ENCODE assay signal across 19 cellular contexts in the genomic region with DNA sequence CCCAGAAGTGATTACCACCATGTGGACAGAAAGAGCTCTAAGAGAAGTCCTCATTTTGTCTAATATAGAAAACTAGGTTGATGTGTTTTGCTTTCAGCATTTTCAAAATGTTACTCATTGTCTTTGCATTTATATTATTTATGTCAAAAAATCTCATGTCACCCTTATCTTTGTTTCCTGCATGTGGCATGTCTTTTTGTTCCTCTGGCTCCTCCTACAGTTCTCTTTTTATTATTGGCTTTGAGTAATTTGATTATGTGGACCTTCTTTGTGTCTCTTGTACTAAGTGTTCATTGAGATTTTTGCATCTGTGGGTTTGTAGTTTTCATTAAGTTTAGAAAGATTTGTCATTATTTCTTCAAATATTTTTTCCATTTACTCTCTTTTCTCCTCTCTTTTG. TPM values are rescaled to one million over a fixed set of nuclear protein-coding genes. Genes with fewer than 3 reads are reported as not detected.
A peak's percentile ranks its signal among the peaks of the same experiment; 100 is the strongest.
DNase-seq lines count a peak whose midpoint lies in the region; ATAC-seq, FAIRE-seq and TF ChIP-seq lines count a peak whose summit lies in the region.
"Had no signal": no experiment of that assay in that cellular context is flagged by ENCODE, and none has a peak within 500 bp of the region (broad histone marks: within the 10 kb centered on the region; RNA-seq: fewer than 3 reads in every experiment).

No MANE protein-coding gene starts in this region.

- no peak overlapping the region for H3K4me3 Mint-ChIP-seq in nephron progenitor cell
- H3K4me3 Mint-ChIP-seq: activated T-helper 17 cell treated with anti-CD3 and anti-CD28 coated beads, Interleukin-2, amount 50 U/mL, for 72 hours had no signal

- CTCF ChIA-PET in A549 (lab: Yijun Ruan, JAX) = no interaction called here

- H3K27ac ChIP-seq in A549 = no peak overlapping the region
- H3K27ac ChIP-seq: suprapubic skin had no signal

- no peaks in the 10 kb centered on the region for H3K36me3 Mint-ChIP-seq in nephron progenitor cell (ENCODE audit: low read depth)

- H3K9me3 Mint-ChIP-seq in nephron progenitor cell = no peaks in the 10 kb centered on the region
- H3K9me3 Mint-ChIP-seq: activated T-helper 17 cell treated with anti-CD3 and anti-CD28 coated beads, Interleukin-2, amount 50 U/mL, for 72 hours had no signal

- DNase-seq in A549 (ENCODE audit: low read depth in 1 of 2, low spot score in 1 of 2) (no peak), G401 (ENCODE audit: low spot score) (peak; percentile 2), OCI-M1 (lab: John Stamatoyannopoulos, UW) (peak; percentile 24), erythroblast (lab: John Stamatoyannopoulos, UW) (peak; percentile 3 to 5), nephron progenitor cell (no peak), HuH-7 (ENCODE audit: low spot score) (no peak)
- DNase-seq: activated CD4-positive, CD25-positive, alpha-beta regulatory T cell treated with anti-CD3 and anti-CD28 coated beads, Interleukin-2, amount 50 U/mL, for 72 hours; Calu3; cerebellar nuclear complex; GDM1; NCI-H1105; stimulated activated CD4-positive, alpha-beta T cell treated with anti-CD3 and anti-CD28 coated beads, Interleukin-2, amount 100 ng/mL, for 48 hours had no signal

- H3K27me3 Mint-ChIP-seq in nephron progenitor cell (ENCODE audit: low read depth, poor library complexity) = no peaks in the 10 kb centered on the region
- H3K27me3 Mint-ChIP-seq: activated T-helper 17 cell treated with anti-CD3 and anti-CD28 coated beads, Interleukin-2, amount 50 U/mL, for 72 hours had no signal

- ATAC-seq in A549 = no peak
- no peak for ATAC-seq in esophagus mucosa
- ATAC-seq in GM18502 (IDR thresholded peaks at IDR 0.05; ENCODE audit: poor library complexity, unreplicated experiment) = no peak
- ATAC-seq: activated T-helper 17 cell treated with anti-CD3 and anti-CD28 coated beads, Interleukin-2, amount 50 U/mL, for 72 hours had no signal

- POLR2A ChIA-PET in A549 (lab: Yijun Ruan, JAX) = no interaction called here

- no peak overlapping the region for H3K4me3 ChIP-seq in A549
- H3K4me3 ChIP-seq: lung, suprapubic skin had no signal

- TF ChIP-seq RAD21 in A549 (conservative IDR thresholded peaks at IDR 0.05 in 1 of 2, IDR thresholded peaks at IDR 0.05 in 1 of 2) = peak in 1 of 2 experiments; percentile 33; a peak in 2 of 5 replicates

- TF ChIP-seq POLR2A in A549 (IDR thresholded peaks at IDR 0.05; ENCODE audit: low read length) (no peak), erythroblast (IDR thresholded peaks at IDR 0.05; ENCODE audit: low read length) (no peak)

- no peak; the same call in 2 of the 3 replicates for TF ChIP-seq CTCF in A549 (IDR thresholded peaks at IDR 0.05)
- TF ChIP-seq CTCF in nephron progenitor cell (IDR thresholded peaks at IDR 0.05) = no peak

- H3K4me1 ChIP-seq in A549 = no peaks in the 10 kb centered on the region
- H3K4me1 ChIP-seq: suprapubic skin had no signal

- peak; percentile 23 for FAIRE-seq in A549 (lab: Jason Lieb, UNC)
- FAIRE-seq: endometrium, GM12891 had no signal

- no peaks in the 10 kb centered on the region for H3K9me3 ChIP-seq in A549
- H3K9me3 ChIP-seq: suprapubic skin had no signal

- H3K4me1 Mint-ChIP-seq in nephron progenitor cell = no peaks in the 10 kb centered on the region
- H3K4me1 Mint-ChIP-seq: activated T-helper 17 cell treated with anti-CD3 and anti-CD28 coated beads, Interleukin-2, amount 50 U/mL, for 72 hours had no signal

- in situ Hi-C loops in G401 (cut with HindIII; ENCODE audit: low sequenced_read_pairs) = no loop called here

- H3K4me2 ChIP-seq in A549 = no peak overlapping the region

- no peak overlapping the region for H3K27ac Mint-ChIP-seq in nephron progenitor cell
- H3K27ac Mint-ChIP-seq: activated T-helper 17 cell treated with anti-CD3 and anti-CD28 coated beads, Interleukin-2, amount 50 U/mL, for 72 hours had no signal

- TF ChIP-seq EP300 in A549 (IDR thresholded peaks at IDR 0.05) = no peak

TF ChIP-seq in A549, 52 proteins besides CTCF, POLR2A, EP300 and RAD21:
- TF ChIP-seq RCOR1 (IDR thresholded peaks at IDR 0.05; ENCODE audit: low read depth, low read length) (no peak), KDM5A (IDR thresholded peaks at IDR 0.05) (no peak), RARB (CRISPR knock-in tag; IDR thresholded peaks at IDR 0.05) (no peak)

RNA-seq across cellular contexts. Expression of a gene that starts 58.8 kb away (rescaled TPM):
- 80.1 and 102 TPM in 2 replicates for polyA plus RNA-seq in A549 (2011; rRNA removed)
- 43.4 and 46.5 TPM in 2 replicates for polyA plus RNA-seq in A549 (2012; cell fraction: cytosol; rRNA removed)
- 13.7 and 22.8 TPM in 2 replicates for polyA plus RNA-seq in A549 (2012; cell fraction: nucleus; rRNA removed)
- 57.9 to 70.8 TPM (median 64.5 TPM) in 3 replicates for polyA plus RNA-seq in A549 (2017; fragmentation: RNase III; extraction: RNeasy Plus Mini Kit Qiagen cat#74134 plus additional on column Dnase treatment)
- polyA minus RNA-seq in A549 (2011; rRNA and poly(A)+ RNA removed) = 9.4 and 11.0 TPM in 2 replicates
- 198 and 218 TPM in 2 replicates for total RNA-seq in G401 (2014; rRNA removed; shearing (Covaris generic))
- 12.8 TPM for total RNA-seq in esophagus mucosa

Comparison
In these comparisons a context has a peak if more than half of its experiments do, and no peak if none do; other contexts are left out.
1. DNase-seq: peak in G401 (single experiment), OCI-M1 (single experiment) and erythroblast (2 of 2); none in A549 (0 of 2), nephron progenitor cell (single experiment) and HuH-7 (single experiment).
2. RNA of a gene that starts 58.8 kb away (total RNA-seq): 198 to 218 TPM in G401; 12.8 TPM in esophagus mucosa (single experiment); every median in the first group is over 10 times any median in the second.